Comparison of ENCODE assay signal across 39 cellular contexts in genomic region chr4:70359115-70359661, GRCh38. TPM values are rescaled to one million over a fixed set of nuclear protein-coding genes. Genes with fewer than 3 reads are reported as not detected.
"Had no signal": no experiment of that assay in that cellular context is flagged by ENCODE, and none has a peak within 500 bp of the region (broad histone marks: within the 10 kb centered on the region; RNA-seq: fewer than 3 reads in every experiment).

No MANE protein-coding gene starts in this region.

- H3K27ac Mint-ChIP-seq: activated CD4-positive, alpha-beta T cell treated with anti-CD3 and anti-CD28 coated beads for 36 hours; activated CD4-positive, alpha-beta T cell treated with anti-CD3 and anti-CD28 coated beads, Interleukin-2, amount 10 ng/mL, durations not matched to agents 7 days and 5 days; activated CD8-positive, alpha-beta T cell treated with anti-CD3 and anti-CD28 coated beads, Interleukin-2, amount 10 ng/mL, durations not matched to agents 7 days and 5 days; activated naive CD4-positive, alpha-beta T cell treated with anti-CD3 and anti-CD28 coated beads, Interleukin-2, amount 50 U/mL, for 24 hours; activated naive CD8-positive, alpha-beta T cell treated with anti-CD3 and anti-CD28 coated beads, Interleukin-2, amount 10 ng/mL, durations not matched to agents 7 days and 5 days; activated T-cell treated with anti-CD3 and anti-CD28 coated beads, Interleukin-2, amount 50 U/mL, for 24 hours; activated T-helper 2 cell treated with anti-CD3 and anti-CD28 coated beads, Interferon-gamma antibody, Interleukin-2, Interleukin-4, amounts not matched to agents 10 μg/mL and 5 μg/mL and 100 μg/mL, durations not matched to agents 14 hours and 24 hours and 36 hours; IgD-negative memory B cell; T-helper 1 cell treated with Interleukin-12 subunit alpha and Interleukin-12 subunit beta and Interleukin-4 antibody, amounts not matched to agents 30 μg/mL and 1 μg/mL, for 36 hours; T-helper 2 cell treated with Interferon-gamma antibody and Interleukin-4, amounts not matched to agents 5 μg/mL and 100 μg/mL, for 36 hours; WTC11 had no signal

- H3K4me3 Mint-ChIP-seq: activated CD4-positive, alpha-beta T cell treated with anti-CD3 and anti-CD28 coated beads for 36 hours; activated CD4-positive, alpha-beta T cell treated with anti-CD3 and anti-CD28 coated beads, Interleukin-2, amount 10 ng/mL, durations not matched to agents 7 days and 5 days; activated CD8-positive, alpha-beta T cell treated with anti-CD3 and anti-CD28 coated beads, Interleukin-2, amount 10 ng/mL, durations not matched to agents 7 days and 5 days; activated naive CD4-positive, alpha-beta T cell treated with anti-CD3 and anti-CD28 coated beads, Interleukin-2, amount 50 U/mL, for 24 hours; activated naive CD8-positive, alpha-beta T cell treated with anti-CD3 and anti-CD28 coated beads, Interleukin-2, amount 10 ng/mL, durations not matched to agents 7 days and 5 days; activated T-cell treated with anti-CD3 and anti-CD28 coated beads, Interleukin-2, amount 50 U/mL, for 24 hours; IgD-negative memory B cell; T-helper 1 cell treated with Interleukin-12 subunit alpha and Interleukin-12 subunit beta and Interleukin-4 antibody, amounts not matched to agents 30 μg/mL and 1 μg/mL, for 36 hours; T-helper 2 cell treated with Interferon-gamma antibody and Interleukin-4, amounts not matched to agents 5 μg/mL and 100 μg/mL, for 36 hours; WTC11 had no signal

- H3K4me1 Mint-ChIP-seq: activated CD4-positive, alpha-beta T cell treated with anti-CD3 and anti-CD28 coated beads for 36 hours; activated CD4-positive, alpha-beta T cell treated with anti-CD3 and anti-CD28 coated beads, Interleukin-2, amount 10 ng/mL, durations not matched to agents 7 days and 5 days; activated naive CD4-positive, alpha-beta T cell treated with anti-CD3 and anti-CD28 coated beads, Interleukin-2, amount 50 U/mL, for 24 hours; activated naive CD8-positive, alpha-beta T cell treated with anti-CD3 and anti-CD28 coated beads, Interleukin-2, amount 10 ng/mL, durations not matched to agents 7 days and 5 days had no signal

- H3K27me3 Mint-ChIP-seq: activated CD4-positive, alpha-beta T cell treated with anti-CD3 and anti-CD28 coated beads for 36 hours; activated CD4-positive, alpha-beta T cell treated with anti-CD3 and anti-CD28 coated beads, Interleukin-2, amount 10 ng/mL, durations not matched to agents 7 days and 5 days; activated naive CD4-positive, alpha-beta T cell treated with anti-CD3 and anti-CD28 coated beads, Interleukin-2, amount 50 U/mL, for 24 hours; activated naive CD8-positive, alpha-beta T cell treated with anti-CD3 and anti-CD28 coated beads, Interleukin-2, amount 10 ng/mL, durations not matched to agents 7 days and 5 days; activated T-cell treated with anti-CD3 and anti-CD28 coated beads, Interleukin-2, amount 50 U/mL, for 24 hours had no signal

- H3K27me3 ChIP-seq: ascending aorta, SJCRH30 had no signal

- ATAC-seq: activated CD4-positive, alpha-beta T cell treated with anti-CD3 and anti-CD28 coated beads for 36 hours; activated CD4-positive, CD25-positive, alpha-beta regulatory T cell treated with anti-CD3 and anti-CD28 coated beads, Interleukin-2, amount 50 U/mL, for 24 hours; activated CD8-positive, alpha-beta T cell treated with anti-CD3 and anti-CD28 coated beads, Interleukin-2, amount 10 ng/mL, durations not matched to agents 7 days and 5 days; WTC11 had no signal

- FAIRE-seq: RCC 7860, TTC549 had no signal

- H3K4me1 ChIP-seq: ascending aorta, SJCRH30 had no signal

- H3K4me2 ChIP-seq: PC-9 had no signal

- H3K9me3 Mint-ChIP-seq: activated CD4-positive, alpha-beta T cell treated with anti-CD3 and anti-CD28 coated beads, Interleukin-2, amount 10 ng/mL, durations not matched to agents 7 days and 5 days; activated naive CD4-positive, alpha-beta T cell treated with anti-CD3 and anti-CD28 coated beads, Interleukin-2, amount 50 U/mL, for 24 hours; activated naive CD8-positive, alpha-beta T cell treated with anti-CD3 and anti-CD28 coated beads, Interleukin-2, amount 10 ng/mL, durations not matched to agents 7 days and 5 days; activated T-cell treated with anti-CD3 and anti-CD28 coated beads, Interleukin-2, amount 50 U/mL, for 24 hours; activated T-helper 2 cell treated with anti-CD3 and anti-CD28 coated beads, Interferon-gamma antibody, Interleukin-2, Interleukin-4, amounts not matched to agents 10 μg/mL and 5 μg/mL and 100 μg/mL, durations not matched to agents 14 hours and 24 hours and 36 hours; T-helper 1 cell treated with Interleukin-12 subunit alpha and Interleukin-12 subunit beta and Interleukin-4 antibody, amounts not matched to agents 30 μg/mL and 1 μg/mL, for 36 hours; T-helper 2 cell treated with Interferon-gamma antibody and Interleukin-4, amounts not matched to agents 5 μg/mL and 100 μg/mL, for 36 hours; WTC11 had no signal

- H3K4me3 ChIP-seq: ascending aorta, PC-9, SJCRH30, SK-N-MC had no signal

- H3K36me3 ChIP-seq: ascending aorta, SJCRH30 had no signal

- H3K9me3 ChIP-seq: ascending aorta, SJCRH30 had no signal

- H2AFZ ChIP-seq: PC-9 had no signal

- H3K27ac ChIP-seq: ascending aorta, PC-9, SJCRH30, SK-N-MC had no signal

- H3K36me3 Mint-ChIP-seq: activated naive CD4-positive, alpha-beta T cell treated with anti-CD3 and anti-CD28 coated beads, Interleukin-2, amount 50 U/mL, for 24 hours; activated naive CD8-positive, alpha-beta T cell treated with anti-CD3 and anti-CD28 coated beads, Interleukin-2, amount 10 ng/mL, durations not matched to agents 7 days and 5 days; IgD-negative memory B cell; WTC11 had no signal

- DNase-seq: activated CD4-positive, alpha-beta T cell treated with anti-CD3 and anti-CD28 coated beads for 36 hours; activated CD4-positive, alpha-beta T cell treated with anti-CD3 and anti-CD28 coated beads, Interleukin-2, amount 10 ng/mL, durations not matched to agents 7 days and 5 days; activated CD4-positive, alpha-beta T cell treated with anti-CD3 and anti-CD28 coated beads, Interleukin-2, amount 50 U/mL, for 48 hours; activated CD8-positive, alpha-beta T cell treated with anti-CD3 and anti-CD28 coated beads, Interleukin-2, amount 10 ng/mL, durations not matched to agents 7 days and 5 days; activated gamma-delta T cell; activated naive CD4-positive, alpha-beta T cell treated with Interleukin-2 at 50 U/mL for 16 hours; activated naive CD8-positive, alpha-beta T cell treated with anti-CD3 and anti-CD28 coated beads, Interleukin-2, amount 10 ng/mL, durations not matched to agents 7 days and 5 days; activated T-cell treated with anti-CD3 and anti-CD28 coated beads, Interleukin-2, amount 50 U/mL, for 24 hours; amygdala; Karpas-422; KBM-7; NCI-H1105; NCI-H1417 treated with DMSO at 0.1 percent for 48 hours; NCI-H187 treated with DMSO at 0.1 percent for 48 hours; NCI-H2081; NCI-H2171 treated with DMSO at 0.1 percent for 48 hours; NCI-H2227 treated with DMSO at 0.1 percent for 48 hours; NCI-H446; NCI-H510A treated with DMSO at 0.1 percent for 48 hours; NCI-H526 treated with DMSO at 0.1 percent for 48 hours; NCI-H82; NK-92 treated with Interleukin-12 subunit alpha and Interleukin-12 subunit beta, amount 100 ng/mL, for 24 hours; PC-9; SHP77; SJCRH30 had no signal

RNA-seq across cellular contexts. Expression of gene SMR3A, which starts 1.4 kb away (rescaled TPM):
- total RNA-seq: activated CD4-positive, alpha-beta T cell treated with anti-CD3 and anti-CD28 coated beads for 36 hours; activated CD4-positive, alpha-beta T cell treated with anti-CD3 and anti-CD28 coated beads, Interleukin-2, amount 10 ng/mL, durations not matched to agents 7 days and 5 days; activated CD8-positive, alpha-beta T cell treated with anti-CD3 and anti-CD28 coated beads, Interleukin-2, amount 10 ng/mL, durations not matched to agents 7 days and 5 days; activated naive CD8-positive, alpha-beta T cell treated with anti-CD3 and anti-CD28 coated beads, Interleukin-2, amount 10 ng/mL, durations not matched to agents 7 days and 5 days; activated T-helper 2 cell treated with anti-CD3 and anti-CD28 coated beads, Interferon-gamma antibody, Interleukin-2, Interleukin-4, amounts not matched to agents 10 μg/mL and 5 μg/mL and 100 μg/mL, durations not matched to agents 14 hours and 24 hours and 36 hours; ascending aorta; MCF 10A; OCI-LY7; PC-9; SJCRH30; WTC11 had no signal
- polyA plus RNA-seq: adipose tissue, IgD-negative memory B cell had no signal

RNA-seq across cellular contexts. Expression of gene SMR3B, which starts 23.7 kb away (rescaled TPM):
- total RNA-seq: activated CD4-positive, alpha-beta T cell treated with anti-CD3 and anti-CD28 coated beads for 36 hours; activated CD4-positive, alpha-beta T cell treated with anti-CD3 and anti-CD28 coated beads, Interleukin-2, amount 10 ng/mL, durations not matched to agents 7 days and 5 days; activated CD8-positive, alpha-beta T cell treated with anti-CD3 and anti-CD28 coated beads, Interleukin-2, amount 10 ng/mL, durations not matched to agents 7 days and 5 days; activated naive CD8-positive, alpha-beta T cell treated with anti-CD3 and anti-CD28 coated beads, Interleukin-2, amount 10 ng/mL, durations not matched to agents 7 days and 5 days; activated T-helper 2 cell treated with anti-CD3 and anti-CD28 coated beads, Interferon-gamma antibody, Interleukin-2, Interleukin-4, amounts not matched to agents 10 μg/mL and 5 μg/mL and 100 μg/mL, durations not matched to agents 14 hours and 24 hours and 36 hours; ascending aorta; MCF 10A; OCI-LY7; PC-9; SJCRH30; WTC11 had no signal
- polyA plus RNA-seq: adipose tissue, IgD-negative memory B cell had no signal

RNA-seq across cellular contexts. Expression of gene CABS1, which starts 24.4 kb away (rescaled TPM):
- total RNA-seq: activated CD4-positive, alpha-beta T cell treated with anti-CD3 and anti-CD28 coated beads for 36 hours; activated CD4-positive, alpha-beta T cell treated with anti-CD3 and anti-CD28 coated beads, Interleukin-2, amount 10 ng/mL, durations not matched to agents 7 days and 5 days; activated CD8-positive, alpha-beta T cell treated with anti-CD3 and anti-CD28 coated beads, Interleukin-2, amount 10 ng/mL, durations not matched to agents 7 days and 5 days; activated naive CD8-positive, alpha-beta T cell treated with anti-CD3 and anti-CD28 coated beads, Interleukin-2, amount 10 ng/mL, durations not matched to agents 7 days and 5 days; activated T-helper 2 cell treated with anti-CD3 and anti-CD28 coated beads, Interferon-gamma antibody, Interleukin-2, Interleukin-4, amounts not matched to agents 10 μg/mL and 5 μg/mL and 100 μg/mL, durations not matched to agents 14 hours and 24 hours and 36 hours; ascending aorta; MCF 10A; OCI-LY7; PC-9; SJCRH30; WTC11 had no signal
- polyA plus RNA-seq: adipose tissue, IgD-negative memory B cell had no signal

RNA-seq across cellular contexts. Expression of gene OPRPN, which starts 38.6 kb away (rescaled TPM):
- total RNA-seq: activated CD4-positive, alpha-beta T cell treated with anti-CD3 and anti-CD28 coated beads for 36 hours; activated CD4-positive, alpha-beta T cell treated with anti-CD3 and anti-CD28 coated beads, Interleukin-2, amount 10 ng/mL, durations not matched to agents 7 days and 5 days; activated CD8-positive, alpha-beta T cell treated with anti-CD3 and anti-CD28 coated beads, Interleukin-2, amount 10 ng/mL, durations not matched to agents 7 days and 5 days; activated naive CD8-positive, alpha-beta T cell treated with anti-CD3 and anti-CD28 coated beads, Interleukin-2, amount 10 ng/mL, durations not matched to agents 7 days and 5 days; activated T-helper 2 cell treated with anti-CD3 and anti-CD28 coated beads, Interferon-gamma antibody, Interleukin-2, Interleukin-4, amounts not matched to agents 10 μg/mL and 5 μg/mL and 100 μg/mL, durations not matched to agents 14 hours and 24 hours and 36 hours; ascending aorta; MCF 10A; OCI-LY7; PC-9; SJCRH30; WTC11 had no signal
- polyA plus RNA-seq: adipose tissue, IgD-negative memory B cell had no signal
